21 cellular contexts compared by ENCODE assay signal in the genomic region with DNA sequence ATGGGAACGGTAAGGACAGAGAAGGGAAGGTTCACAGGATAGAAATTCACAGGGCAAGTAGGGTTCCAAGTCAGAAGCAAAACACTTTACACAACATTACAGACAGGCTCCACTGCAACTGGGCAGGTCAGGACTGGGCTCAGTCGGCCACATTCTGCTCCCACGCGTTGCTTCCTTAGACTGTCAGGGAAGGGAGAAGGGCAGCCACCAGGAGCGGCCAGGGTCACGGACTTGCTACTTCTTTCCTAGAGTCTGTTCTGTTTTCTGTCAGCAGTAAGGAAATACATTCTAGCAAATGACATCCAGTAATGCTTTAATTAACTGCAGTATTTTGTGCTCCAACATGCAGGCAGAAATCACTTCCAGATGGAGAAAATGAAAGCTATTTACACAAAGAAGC.
DNase-seq lines count a peak whose midpoint lies in the region; ATAC-seq, FAIRE-seq and TF ChIP-seq lines count a peak whose summit lies in the region.
"Had no signal": no experiment of that assay in that cellular context is flagged by ENCODE, and none has a peak within 500 bp of the region (broad histone marks: within the 10 kb centered on the region; RNA-seq: fewer than 3 reads in every experiment).

No MANE protein-coding gene starts in this region.

- peaks cover 22% of the 10 kb centered on the region for H3K9me3 Mint-ChIP-seq in mesothelial cell of epicardium

- H3K9me3 ChIP-seq in liver (ENCODE audit: control insufficient read depth in 4 of 4, low read length in 3 of 4) (peaks cover 0 to 2% (median 0%) of the 10 kb centered on the region in 4 donors), HepG2 (ENCODE audit: low read length) (no peaks in the 10 kb centered on the region)

- TF ChIP-seq POLR2A in HepG2 (IDR thresholded peaks at IDR 0.05; ENCODE audit: insufficient read depth in 1 of 2, low read depth in 2 of 2, low read length in 2 of 2) = no peak

- no TSS peak for BruUV-seq in HepG2 (replicated peaks; lab: Mats Ljungman, UMichigan)

- ATAC-seq in HepG2 = no peak
- ATAC-seq: GM23338 had no signal

- TF ChIP-seq RAD21 in liver (IDR thresholded peaks at IDR 0.05) (no peak), HepG2 (CRISPR knock-in tag; IDR thresholded peaks at IDR 0.05) (no peak)

- TF ChIP-seq CTCF in liver (IDR thresholded peaks at IDR 0.05; ENCODE audit: low read depth, low read length, missing input control) = no peak
- no peak for TF ChIP-seq CTCF in HepG2 (CRISPR knock-in tag; IDR thresholded peaks at IDR 0.05)
- no peak for TF ChIP-seq CTCF in mesothelial cell of epicardium (IDR thresholded peaks at IDR 0.05; ENCODE audit: unreplicated experiment)

- H3K27me3 ChIP-seq in liver (ENCODE audit: control insufficient read depth in 4 of 4, insufficient read depth in 4 of 4, low read length in 3 of 4) = no peaks in the 10 kb centered on the region
- H3K27me3 ChIP-seq in HepG2 (ENCODE audit: control insufficient read depth in 1 of 2, insufficient read depth in 2 of 2, low read length in 2 of 2) = no peaks in the 10 kb centered on the region
- H3K27me3 ChIP-seq in H7 (ENCODE audit: control insufficient read depth, insufficient read depth, low read length) = no peaks in the 10 kb centered on the region

- no peaks in the 10 kb centered on the region for H3K27me3 Mint-ChIP-seq in mesothelial cell of epicardium (ENCODE audit: low read depth)

- H3K36me3 Mint-ChIP-seq in mesothelial cell of epicardium = peaks cover 22% of the 10 kb centered on the region

- H3K9ac ChIP-seq in liver (ENCODE audit: low read depth in 1 of 2, low read length in 2 of 2) = no peak overlapping the region
- no peak overlapping the region for H3K9ac ChIP-seq in HepG2 (ENCODE audit: insufficient read depth, low read depth, low read length)

- no peak overlapping the region for H3K4me3 ChIP-seq in liver (ENCODE audit: low read depth in 1 of 3, low read length in 3 of 3)
- no peak overlapping the region for H3K4me3 ChIP-seq in HepG2 (replicated peaks in 1 of 3; ENCODE audit: insufficient read depth in 1 of 3, low read depth in 2 of 3, low read length in 3 of 3)
- H3K4me3 ChIP-seq in H7 (ENCODE audit: insufficient read depth, low read depth, low read length) = no peak overlapping the region
- H3K4me3 ChIP-seq: GM23338, lung had no signal

- no peak for FAIRE-seq in HepG2 (lab: Jason Lieb, UNC)
- FAIRE-seq: RCC 7860 had no signal

- no peak for TF ChIP-seq EP300 in HepG2 (IDR thresholded peaks at IDR 0.05; ENCODE audit: low read depth in 2 of 2, low read length in 2 of 2)
- no peak for TF ChIP-seq EP300 in HepG2 (CRISPR knock-in tag; IDR thresholded peaks at IDR 0.05; ENCODE audit: borderline replicate concordance)

- H3K36me3 ChIP-seq in liver (ENCODE audit: control insufficient read depth in 4 of 4, insufficient read depth in 3 of 4, low read depth in 1 of 4, low read length in 3 of 4) (peaks cover 0 to 1% (median 0%) of the 10 kb centered on the region in 4 donors), HepG2 (replicated peaks in 1 of 2; ENCODE audit: control insufficient read depth in 1 of 2, insufficient read depth in 2 of 2, low read length in 2 of 2) (no peaks in the 10 kb centered on the region), H7 (replicated peaks; ENCODE audit: control insufficient read depth, insufficient read depth, low read length) (no peaks in the 10 kb centered on the region)

- in situ Hi-C loops in HepG2 (cut with HindIII; ENCODE audit: extremely low pct_ligation_motif_present, low pct_unique_long_range_greater_than_20kb) = no loop called here

- CTCF ChIA-PET in HepG2 (lab: Yijun Ruan, JAX; ENCODE audit: low intra/inter-chr PET ratio, low total read pairs) = no interaction called here

- H3K27ac ChIP-seq in liver (ENCODE audit: low read depth in 1 of 2, low read length in 2 of 2) (peak overlapping the region; percentile 33 to 37), HepG2 (ENCODE audit: extremely low read length, insufficient read depth, low read length) (no peak overlapping the region)

- no peak overlapping the region for H3K4me3 Mint-ChIP-seq in mesothelial cell of epicardium
- H3K4me3 Mint-ChIP-seq: B cell; GM23338; T-helper 2 cell treated with Interferon-gamma antibody and Interleukin-4, amounts not matched to agents 5 μg/mL and 100 μg/mL, for 36 hours had no signal

- H3K27ac Mint-ChIP-seq in mesothelial cell of epicardium = peak overlapping the region; percentile 78
- H3K27ac Mint-ChIP-seq: B cell; GM23338; T-helper 2 cell treated with Interferon-gamma antibody and Interleukin-4, amounts not matched to agents 5 μg/mL and 100 μg/mL, for 36 hours had no signal

- H3K4me1 ChIP-seq in liver (ENCODE audit: control insufficient read depth in 4 of 4, insufficient read depth in 4 of 4, low read length in 3 of 4) = no peaks in the 10 kb centered on the region
- H3K4me1 ChIP-seq in HepG2 (ENCODE audit: insufficient read depth, low read length) = no peaks in the 10 kb centered on the region

- WGBS in liver = 73% methylated on average over 6 of the region's 6 CpGs
- 93% methylated on average over 6 of the region's 6 CpGs for WGBS in HepG2 (ENCODE audit: low lambda C conversion rate)

- H3K4me2 ChIP-seq in HepG2 (ENCODE audit: low read depth, low read length) = no peak overlapping the region
- H3K4me2 ChIP-seq: GM23338 had no signal

- no peak overlapping the region for H2AFZ ChIP-seq in HepG2 (ENCODE audit: low read length)
- H2AFZ ChIP-seq: GM23338 had no signal

- no peak for DNase-seq in HepG2 (ENCODE audit: low spot score)
- peak; percentile 67 for DNase-seq in dermis blood vessel endothelial cell
- DNase-seq in mesothelial cell of epicardium (ENCODE audit: low spot score in 2 of 2, unreplicated experiment in 2 of 2) = no peak
- DNase-seq in occipital lobe (lab: John Stamatoyannopoulos, UW) = no peak
- DNase-seq in NCI-H748 (lab: John Stamatoyannopoulos, UW; ENCODE audit: unreplicated experiment) = no peak
- no peak for DNase-seq in H7
- no peak for DNase-seq in activated T-cell treated with anti-CD3 and anti-CD28 coated beads, Interleukin-2, amount 50 U/mL, for 48 hours
- DNase-seq: activated CD4-positive, alpha-beta T cell treated with anti-CD3 and anti-CD28 coated beads for 48 hours; DND-41; effector CD4-positive, alpha-beta T cell; head of caudate nucleus; KG1; NCI-H187; NCI-H526 treated with DMSO at 0.1 percent for 48 hours; trophoblast cell had no signal

- no peaks in the 10 kb centered on the region for H4K20me1 ChIP-seq in HepG2 (ENCODE audit: insufficient read depth, low read length)

- POLR2A ChIA-PET in HepG2 (lab: Yijun Ruan, JAX) = no interaction called here

- H3K4me1 Mint-ChIP-seq in mesothelial cell of epicardium = peaks cover 25% of the 10 kb centered on the region
- H3K4me1 Mint-ChIP-seq: B cell had no signal

- intact Hi-C loops in HepG2 (cut with micrococcal nuclease; ENCODE audit: unreplicated experiment) = no loop called here

- H3K79me2 ChIP-seq in HepG2 (ENCODE audit: insufficient read depth, low read length) = no peaks in the 10 kb centered on the region

TF ChIP-seq in liver, 16 proteins besides CTCF, POLR2A, EP300 and RAD21 (continues in another document):
- TF ChIP-seq HNF4A (conservative IDR thresholded peaks at IDR 0.05) (no peak), HNF4G (IDR thresholded peaks at IDR 0.05) (no peak), RXRA (IDR thresholded peaks at IDR 0.05) (peak in 1 of 2 donors; percentile 46), NR2F2 (IDR thresholded peaks at IDR 0.05) (peak; percentile 85), JUND (IDR thresholded peaks at IDR 0.05) (no peak), ZBTB33 (IDR thresholded peaks at IDR 0.05) (no peak), FOXA2 (IDR thresholded peaks at IDR 0.05) (no peak), TAF1 (conservative IDR thresholded peaks at IDR 0.05) (no peak), GABPA (IDR thresholded peaks at IDR 0.05 in 1 of 2, conservative IDR thresholded peaks at IDR 0.05 in 1 of 2) (no peak), YY1 (IDR thresholded peaks at IDR 0.05) (no peak)

TF ChIP-seq in HepG2, 621 proteins besides CTCF, POLR2A, EP300 and RAD21 (continues in another document):
- no peak for TF ChIP-seq RELA (CRISPR knock-in tag; IDR thresholded peaks at IDR 0.05)
- TF ChIP-seq NR2F6 (IDR thresholded peaks at IDR 0.05) = no peak
- TF ChIP-seq NR2F6 (CRISPR knock-in tag; IDR thresholded peaks at IDR 0.05) = no peak
- TF ChIP-seq NONO (IDR thresholded peaks at IDR 0.05) = no peak
- TF ChIP-seq NONO (CRISPR knock-in tag; conservative IDR thresholded peaks at IDR 0.05) = no peak
- TF ChIP-seq ZBTB46 (CRISPR knock-in tag; IDR thresholded peaks at IDR 0.05; ENCODE audit: borderline replicate concordance) = no peak
- no peak for TF ChIP-seq ZBTB42 (CRISPR knock-in tag; IDR thresholded peaks at IDR 0.05)
- TF ChIP-seq TEAD2 (CRISPR knock-in tag; IDR thresholded peaks at IDR 0.05) = no peak
- TF ChIP-seq SIX4 (CRISPR knock-in tag; IDR thresholded peaks at IDR 0.05) = no peak
- no peak for TF ChIP-seq PRMT3 (CRISPR knock-in tag; IDR thresholded peaks at IDR 0.05; ENCODE audit: borderline replicate concordance, low read depth)
